ENCODE assay signal across 28 cellular contexts in the genomic region with DNA sequence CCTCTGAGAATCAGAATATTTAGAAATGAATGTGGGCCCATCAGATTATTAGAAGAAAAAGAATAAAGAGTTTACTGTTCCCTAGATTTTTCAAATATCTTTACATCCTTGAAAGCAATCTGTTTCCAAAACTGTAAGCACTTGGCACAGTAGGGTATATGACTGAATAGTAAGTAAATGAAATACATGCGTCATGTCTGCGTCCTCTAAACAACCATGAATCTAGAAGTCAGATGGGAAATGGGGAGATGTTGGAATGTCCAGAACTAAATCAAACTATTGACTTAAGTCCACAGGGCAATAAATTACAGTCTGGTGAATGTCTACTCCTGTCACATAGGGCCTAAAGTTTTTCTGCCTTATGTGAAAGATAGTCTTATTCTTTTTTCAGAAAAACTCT. TPM values are rescaled to one million over a fixed set of nuclear protein-coding genes. Genes with fewer than 3 reads are reported as not detected.
DNase-seq lines count a peak whose midpoint lies in the region; ATAC-seq, FAIRE-seq and TF ChIP-seq lines count a peak whose summit lies in the region.
"Had no signal": no experiment of that assay in that cellular context is flagged by ENCODE, and none has a peak within 500 bp of the region (broad histone marks: within the 10 kb centered on the region; RNA-seq: fewer than 3 reads in every experiment).

No MANE protein-coding gene starts in this region.

- H3K4me1 ChIP-seq in HepG2 (ENCODE audit: insufficient read depth, low read length) = peaks cover 39% of the 10 kb centered on the region
- H3K4me1 ChIP-seq: BE2C had no signal

- H3K4me2 ChIP-seq in HepG2 (ENCODE audit: low read depth, low read length) = no peak overlapping the region

- H3K4me3 Mint-ChIP-seq in mesothelial cell of epicardium = no peak overlapping the region
- H3K4me3 Mint-ChIP-seq in activated CD4-positive, alpha-beta T cell treated with anti-CD3 and anti-CD28 coated beads, Interleukin-2, amount 10 ng/mL, durations not matched to agents 24 days and 14 days = no peak overlapping the region
- H3K4me3 Mint-ChIP-seq: CD4-positive, CD25-positive, alpha-beta regulatory T cell; CD8-positive, alpha-beta memory T cell; HFFc6; IgD-negative memory B cell had no signal

- no peaks in the 10 kb centered on the region for H3K36me3 Mint-ChIP-seq in mesothelial cell of epicardium
- H3K36me3 Mint-ChIP-seq in activated CD4-positive, alpha-beta T cell treated with anti-CD3 and anti-CD28 coated beads, Interleukin-2, amount 10 ng/mL, durations not matched to agents 24 days and 14 days (ENCODE audit: low read depth) = no peaks in the 10 kb centered on the region
- H3K36me3 Mint-ChIP-seq: CD4-positive, CD25-positive, alpha-beta regulatory T cell; CD8-positive, alpha-beta memory T cell had no signal

- no peaks in the 10 kb centered on the region for H3K27me3 Mint-ChIP-seq in mesothelial cell of epicardium (ENCODE audit: low read depth)
- H3K27me3 Mint-ChIP-seq in activated CD4-positive, alpha-beta T cell treated with anti-CD3 and anti-CD28 coated beads, Interleukin-2, amount 10 ng/mL, durations not matched to agents 24 days and 14 days = no peaks in the 10 kb centered on the region
- H3K27me3 Mint-ChIP-seq: IgD-negative memory B cell had no signal

- no peak overlapping the region for H3K9ac ChIP-seq in HepG2 (ENCODE audit: insufficient read depth, low read depth, low read length)
- H3K9ac ChIP-seq: GM23248 had no signal

- WGBS in HepG2 (ENCODE audit: low lambda C conversion rate) = 98% methylated on average over 2 of the region's 2 CpGs

- TF ChIP-seq EP300 in HepG2 (IDR thresholded peaks at IDR 0.05; ENCODE audit: low read depth in 2 of 2, low read length in 2 of 2) (no peak), HepG2 (CRISPR knock-in tag; IDR thresholded peaks at IDR 0.05; ENCODE audit: borderline replicate concordance) (no peak)

- no peak for TF ChIP-seq RAD21 in HepG2 (CRISPR knock-in tag; IDR thresholded peaks at IDR 0.05)

- H3K27ac Mint-ChIP-seq in mesothelial cell of epicardium = peak overlapping the region; percentile 13
- H3K27ac Mint-ChIP-seq in activated CD4-positive, alpha-beta T cell treated with anti-CD3 and anti-CD28 coated beads, Interleukin-2, amount 10 ng/mL, durations not matched to agents 24 days and 14 days = no peak overlapping the region
- H3K27ac Mint-ChIP-seq: CD4-positive, CD25-positive, alpha-beta regulatory T cell; CD8-positive, alpha-beta memory T cell; HFFc6; IgD-negative memory B cell had no signal

- BruUV-seq in HepG2 (replicated peaks; lab: Mats Ljungman, UMichigan) = no TSS peak

- no peaks in the 10 kb centered on the region; a peak in 1 of 5 replicates for H3K27me3 ChIP-seq in HepG2 (ENCODE audit: control insufficient read depth in 1 of 2, insufficient read depth in 2 of 2, low read length in 2 of 2)
- H3K27me3 ChIP-seq: BE2C had no signal

- H3K9me3 Mint-ChIP-seq in mesothelial cell of epicardium = no peaks in the 10 kb centered on the region
- no peaks in the 10 kb centered on the region for H3K9me3 Mint-ChIP-seq in activated CD4-positive, alpha-beta T cell treated with anti-CD3 and anti-CD28 coated beads, Interleukin-2, amount 10 ng/mL, durations not matched to agents 24 days and 14 days
- H3K9me3 Mint-ChIP-seq: CD4-positive, CD25-positive, alpha-beta regulatory T cell; CD8-positive, alpha-beta memory T cell; HFFc6; IgD-negative memory B cell had no signal

- POLR2A ChIA-PET in HepG2 (lab: Yijun Ruan, JAX) = no interaction called here

- ATAC-seq in GM21423 (IDR thresholded peaks at IDR 0.05; ENCODE audit: unreplicated experiment) = no peak
- no peak for ATAC-seq in HepG2
- ATAC-seq: GM12878, HCT116 had no signal

- H3K36me3 ChIP-seq in HepG2 (replicated peaks in 1 of 2; ENCODE audit: control insufficient read depth in 1 of 2, insufficient read depth in 2 of 2, low read length in 2 of 2) = no peaks in the 10 kb centered on the region
- H3K36me3 ChIP-seq: BE2C had no signal

- FAIRE-seq in HepG2 (lab: Jason Lieb, UNC) = no peak
- FAIRE-seq: A204.1, GM12878, H54 had no signal

- peaks cover 55% of the 10 kb centered on the region for H3K4me1 Mint-ChIP-seq in mesothelial cell of epicardium
- no peaks in the 10 kb centered on the region for H3K4me1 Mint-ChIP-seq in activated CD4-positive, alpha-beta T cell treated with anti-CD3 and anti-CD28 coated beads, Interleukin-2, amount 10 ng/mL, durations not matched to agents 24 days and 14 days
- H3K4me1 Mint-ChIP-seq: CD4-positive, CD25-positive, alpha-beta regulatory T cell; CD8-positive, alpha-beta memory T cell; IgD-negative memory B cell had no signal

- H4K20me1 ChIP-seq in HepG2 (ENCODE audit: insufficient read depth, low read length) = no peaks in the 10 kb centered on the region

- TF ChIP-seq CTCF in fibroblast of pulmonary artery (IDR thresholded peaks at IDR 0.05; ENCODE audit: low read length, missing control alignments) = no peak
- TF ChIP-seq CTCF in mesothelial cell of epicardium (IDR thresholded peaks at IDR 0.05; ENCODE audit: unreplicated experiment) = no peak
- no peak for TF ChIP-seq CTCF in HepG2 (CRISPR knock-in tag; IDR thresholded peaks at IDR 0.05)

- H3K4me3 ChIP-seq in fibroblast of pulmonary artery (replicated peaks; ENCODE audit: low read depth, low read length) = no peak overlapping the region
- H3K4me3 ChIP-seq in HepG2 (replicated peaks in 1 of 3; ENCODE audit: insufficient read depth in 1 of 3, low read depth in 2 of 3, low read length in 3 of 3) = no peak overlapping the region
- H3K4me3 ChIP-seq: GM12878, GM23248 had no signal

- H3K9me3 ChIP-seq in HepG2 (ENCODE audit: low read length) = no peaks in the 10 kb centered on the region
- H3K9me3 ChIP-seq: BE2C had no signal

- no peak for TF ChIP-seq POLR2A in HepG2 (IDR thresholded peaks at IDR 0.05; ENCODE audit: insufficient read depth in 1 of 2, low read depth in 2 of 2, low read length in 2 of 2)

- intact Hi-C loops in HepG2 (cut with micrococcal nuclease; ENCODE audit: unreplicated experiment) = no loop called here
- intact Hi-C loops in activated CD4-positive, alpha-beta T cell treated with anti-CD3 and anti-CD28 coated beads, Interleukin-2, amount 10 ng/mL, durations not matched to agents 24 days and 14 days (cut with micrococcal nuclease) = no loop called here

- CTCF ChIA-PET in HepG2 (lab: Yijun Ruan, JAX; ENCODE audit: low intra/inter-chr PET ratio, low total read pairs) = no interaction called here

- DNase-seq in SK-MEL-5 (ENCODE audit: low read depth, low spot score) (peak; percentile 67), fibroblast of pulmonary artery (ENCODE audit: low read depth) (peak; percentile 3), mesothelial cell of epicardium (ENCODE audit: low spot score in 2 of 2, unreplicated experiment in 2 of 2) (no peak), NCI-H2196 treated with DMSO at 0.1 percent for 48 hours (lab: John Stamatoyannopoulos, UW; ENCODE audit: unreplicated experiment) (no peak), HepG2 (ENCODE audit: low spot score) (no peak)
- no peak for DNase-seq in activated CD4-positive, alpha-beta T cell treated with anti-CD3 and anti-CD28 coated beads, Interleukin-2, amount 10 ng/mL, durations not matched to agents 24 days and 14 days
- DNase-seq: ACHN; BE2C; C1 segment of cervical spinal cord; CD4-positive, CD25-positive, alpha-beta regulatory T cell; CD8-positive, alpha-beta memory T cell; COR-L47; DMS 273 treated with DMSO at 0.1 percent for 48 hours; DMS53; DND-41; EL; GM23248; HFFc6; KG1 had no signal

- no peak overlapping the region for H2AFZ ChIP-seq in HepG2 (ENCODE audit: low read length)
- H2AFZ ChIP-seq: GM23248 had no signal

- no peak overlapping the region for H3K27ac ChIP-seq in HepG2 (ENCODE audit: extremely low read length, insufficient read depth, low read length)
- H3K27ac ChIP-seq: GM23248, HL-60 had no signal

- no peaks in the 10 kb centered on the region for H3K79me2 ChIP-seq in HepG2 (ENCODE audit: insufficient read depth, low read length)

- in situ Hi-C loops in SK-MEL-5 (cut with HindIII; ENCODE audit: low pct_unique_long_range_greater_than_20kb, low sequenced_read_pairs) = no loop called here
- in situ Hi-C loops in HepG2 (cut with HindIII; ENCODE audit: extremely low pct_ligation_motif_present, low pct_unique_long_range_greater_than_20kb) = no loop called here

RNA-seq across cellular contexts. Expression of a gene that starts 26.2 kb away (rescaled TPM):
- total RNA-seq in SK-MEL-5 (2014; rRNA removed; shearing (Covaris generic)) = 0.40 and 0.43 TPM in 2 replicates
- polyA plus RNA-seq in SK-MEL-5 (2015; cell fraction: cytosol; rRNA removed) = 0.24 and 0.29 TPM in 2 replicates
- polyA plus RNA-seq in SK-MEL-5 (2015; cell fraction: nucleus; rRNA removed) = 1.7 and 7.6 TPM in 2 replicates
- total RNA-seq in mesothelial cell of epicardium (2.4 to 2.7 TPM (median 2.6 TPM) in 3 replicates), HepG2 (2016; rRNA removed; fragmentation: Illumina TruSeq; extraction: Trizol) (1.1 and 1.4 TPM in 2 replicates)
- total RNA-seq in HepG2 (2016; cell fraction: cytosol; rRNA removed; fragmentation: Illumina TruSeq; extraction: Trizol; ENCODE audit: low read depth) = 0.62 and 1.3 TPM in 2 replicates
- total RNA-seq in HepG2 (2016; cell fraction: insoluble cytoplasmic fraction; rRNA removed; fragmentation: Illumina TruSeq; extraction: Trizol) = 0.80 and 1.2 TPM in 2 replicates
- total RNA-seq in HepG2 (2016; cell fraction: membrane; rRNA removed; fragmentation: Illumina TruSeq; extraction: Trizol) = 0.83 and 1.00 TPM in 2 replicates
- total RNA-seq in HepG2 (2016; cell fraction: nucleus; rRNA removed; fragmentation: Illumina TruSeq; extraction: Trizol) = 1.2 and 2.1 TPM in 2 replicates
- 0.37 and 0.54 TPM in 2 replicates for polyA plus RNA-seq in HepG2 (2011; rRNA removed)
- polyA plus RNA-seq in HepG2 (2011; cell fraction: cytosol; rRNA removed) = 0.15 and 0.39 TPM in 2 replicates
- polyA plus RNA-seq in HepG2 (2011; cell fraction: nucleus; rRNA removed) = 0.66 and 1.9 TPM in 2 replicates
- polyA plus RNA-seq in HepG2 (2012) = 0.44 and 0.87 TPM in 2 replicates
- 0.14 and 0.18 TPM in 2 replicates for polyA plus RNA-seq in HepG2 (2016; cell fraction: cytosol; fragmentation: Illumina TruSeq; extraction: Trizol; ENCODE audit: low read depth)
- 0.46 and 0.47 TPM in 2 replicates for polyA plus RNA-seq in HepG2 (2016; cell fraction: insoluble cytoplasmic fraction; fragmentation: Illumina TruSeq; extraction: Trizol; ENCODE audit: low read depth)
- 0.57 and 0.65 TPM in 2 replicates for polyA plus RNA-seq in HepG2 (2016; cell fraction: membrane; fragmentation: Illumina TruSeq; extraction: Trizol; ENCODE audit: low read depth)
- polyA plus RNA-seq in HepG2 (2016; cell fraction: nucleus; fragmentation: Illumina TruSeq; extraction: Trizol; ENCODE audit: insufficient read depth, low read depth) = 1.2 and 2.8 TPM in 2 replicates
- polyA minus RNA-seq in HepG2 (2011; rRNA and poly(A)+ RNA removed; ENCODE audit: low replicate concordance) = 0.26 TPM in 1 of 2 replicates, not detected in the other
- polyA minus RNA-seq in HepG2 (2011; cell fraction: cytosol; rRNA and poly(A)+ RNA removed) = not detected in 2 replicates
- polyA minus RNA-seq in HepG2 (2011; cell fraction: nucleus; rRNA and poly(A)+ RNA removed) = 1.2 and 1.5 TPM in 2 replicates
- not detected in 2 replicates for total RNA-seq in activated CD4-positive, alpha-beta T cell treated with anti-CD3 and anti-CD28 coated beads, Interleukin-2, amount 10 ng/mL, durations not matched to agents 24 days and 14 days
- total RNA-seq: CD4-positive, CD25-positive, alpha-beta regulatory T cell; G401; HFFc6; HT1080 had no signal
- polyA plus RNA-seq: CD4-positive, CD25-positive, alpha-beta regulatory T cell; CD8-positive, alpha-beta memory T cell; GM12878; GM23248; IgD-negative memory B cell had no signal

RNA-seq across cellular contexts. Expression of a gene that starts 50.2 kb away (rescaled TPM):
- 51.2 and 59.0 TPM in 2 replicates for total RNA-seq in SK-MEL-5 (2014; rRNA removed; shearing (Covaris generic))
- 27.4 and 36.6 TPM in 2 replicates for polyA plus RNA-seq in SK-MEL-5 (2015; cell fraction: cytosol; rRNA removed)
- polyA plus RNA-seq in SK-MEL-5 (2015; cell fraction: nucleus; rRNA removed) = 38.8 and 52.1 TPM in 2 replicates
- total RNA-seq in mesothelial cell of epicardium (22.9 to 24.4 TPM (median 23.9 TPM) in 3 replicates), HepG2 (2016; rRNA removed; fragmentation: Illumina TruSeq; extraction: Trizol) (39.1 and 51.0 TPM in 2 replicates)
- 7.8 and 8.9 TPM in 2 replicates for total RNA-seq in HepG2 (2016; cell fraction: cytosol; rRNA removed; fragmentation: Illumina TruSeq; extraction: Trizol; ENCODE audit: low read depth)
- total RNA-seq in HepG2 (2016; cell fraction: insoluble cytoplasmic fraction; rRNA removed; fragmentation: Illumina TruSeq; extraction: Trizol) = 38.6 and 49.9 TPM in 2 replicates
- total RNA-seq in HepG2 (2016; cell fraction: membrane; rRNA removed; fragmentation: Illumina TruSeq; extraction: Trizol) = 18.7 and 20.4 TPM in 2 replicates
- 31.8 and 32.5 TPM in 2 replicates for total RNA-seq in HepG2 (2016; cell fraction: nucleus; rRNA removed; fragmentation: Illumina TruSeq; extraction: Trizol)
- 12.7 and 14.7 TPM in 2 replicates for polyA plus RNA-seq in HepG2 (2011; rRNA removed)
- polyA plus RNA-seq in HepG2 (2011; cell fraction: cytosol; rRNA removed) = 8.2 and 9.1 TPM in 2 replicates
- polyA plus RNA-seq in HepG2 (2011; cell fraction: nucleus; rRNA removed) = 5.8 and 9.0 TPM in 2 replicates
- polyA plus RNA-seq in HepG2 (2012) = 16.0 and 16.1 TPM in 2 replicates
- polyA plus RNA-seq in HepG2 (2016; cell fraction: cytosol; fragmentation: Illumina TruSeq; extraction: Trizol; ENCODE audit: low read depth) = 4.6 and 7.2 TPM in 2 replicates
- polyA plus RNA-seq in HepG2 (2016; cell fraction: insoluble cytoplasmic fraction; fragmentation: Illumina TruSeq; extraction: Trizol; ENCODE audit: low read depth) = 45.0 and 45.2 TPM in 2 replicates
- polyA plus RNA-seq in HepG2 (2016; cell fraction: membrane; fragmentation: Illumina TruSeq; extraction: Trizol; ENCODE audit: low read depth) = 11.8 and 12.5 TPM in 2 replicates
- polyA plus RNA-seq in HepG2 (2016; cell fraction: nucleus; fragmentation: Illumina TruSeq; extraction: Trizol; ENCODE audit: insufficient read depth, low read depth) = 25.0 and 26.1 TPM in 2 replicates
- polyA minus RNA-seq in HepG2 (2011; rRNA and poly(A)+ RNA removed; ENCODE audit: low replicate concordance) = 26.5 and 78.8 TPM in 2 replicates
- polyA minus RNA-seq in HepG2 (2011; cell fraction: cytosol; rRNA and poly(A)+ RNA removed) = 10.0 and 10.5 TPM in 2 replicates
- polyA minus RNA-seq in HepG2 (2011; cell fraction: nucleus; rRNA and poly(A)+ RNA removed) = 39.3 and 40.9 TPM in 2 replicates
- 46.4 and 48.9 TPM in 2 replicates for total RNA-seq in activated CD4-positive, alpha-beta T cell treated with anti-CD3 and anti-CD28 coated beads, Interleukin-2, amount 10 ng/mL, durations not matched to agents 24 days and 14 days

RNA-seq across cellular contexts. Expression of a gene that starts 50.4 kb away (rescaled TPM):
- 157 and 165 TPM in 2 replicates for total RNA-seq in SK-MEL-5 (2014; rRNA removed; shearing (Covaris generic))
- 72.7 and 79.5 TPM in 2 replicates for polyA plus RNA-seq in SK-MEL-5 (2015; cell fraction: cytosol; rRNA removed)
- polyA plus RNA-seq in SK-MEL-5 (2015; cell fraction: nucleus; rRNA removed) = 79.7 and 81.3 TPM in 2 replicates
- 29.5 to 33.2 TPM (median 31.7 TPM) in 3 replicates for total RNA-seq in mesothelial cell of epicardium
- total RNA-seq in HepG2 (2016; rRNA removed; fragmentation: Illumina TruSeq; extraction: Trizol) = 78.4 and 114 TPM in 2 replicates
- 37.2 and 44.7 TPM in 2 replicates for total RNA-seq in HepG2 (2016; cell fraction: cytosol; rRNA removed; fragmentation: Illumina TruSeq; extraction: Trizol; ENCODE audit: low read depth)
- total RNA-seq in HepG2 (2016; cell fraction: insoluble cytoplasmic fraction; rRNA removed; fragmentation: Illumina TruSeq; extraction: Trizol) = 77.5 and 119 TPM in 2 replicates
- total RNA-seq in HepG2 (2016; cell fraction: membrane; rRNA removed; fragmentation: Illumina TruSeq; extraction: Trizol) = 39.2 and 47.0 TPM in 2 replicates
- 40.6 and 42.7 TPM in 2 replicates for total RNA-seq in HepG2 (2016; cell fraction: nucleus; rRNA removed; fragmentation: Illumina TruSeq; extraction: Trizol)
- polyA plus RNA-seq in HepG2 (2011; rRNA removed) = 16.4 and 23.6 TPM in 2 replicates
- polyA plus RNA-seq in HepG2 (2011; cell fraction: cytosol; rRNA removed) = 8.1 and 14.1 TPM in 2 replicates
- polyA plus RNA-seq in HepG2 (2011; cell fraction: nucleus; rRNA removed) = 5.4 and 10.2 TPM in 2 replicates
- 18.8 and 26.8 TPM in 2 replicates for polyA plus RNA-seq in HepG2 (2012)
- 5.7 and 6.5 TPM in 2 replicates for polyA plus RNA-seq in HepG2 (2016; cell fraction: cytosol; fragmentation: Illumina TruSeq; extraction: Trizol; ENCODE audit: low read depth)
- 114 and 121 TPM in 2 replicates for polyA plus RNA-seq in HepG2 (2016; cell fraction: insoluble cytoplasmic fraction; fragmentation: Illumina TruSeq; extraction: Trizol; ENCODE audit: low read depth)
- 7.8 and 9.8 TPM in 2 replicates for polyA plus RNA-seq in HepG2 (2016; cell fraction: membrane; fragmentation: Illumina TruSeq; extraction: Trizol; ENCODE audit: low read depth)
- 73.3 and 78.2 TPM in 2 replicates for polyA plus RNA-seq in HepG2 (2016; cell fraction: nucleus; fragmentation: Illumina TruSeq; extraction: Trizol; ENCODE audit: insufficient read depth, low read depth)
- polyA minus RNA-seq in HepG2 (2011; rRNA and poly(A)+ RNA removed; ENCODE audit: low replicate concordance) = 2.7 and 18.5 TPM in 2 replicates
- 17.8 TPM in 2 replicates for polyA minus RNA-seq in HepG2 (2011; cell fraction: cytosol; rRNA and poly(A)+ RNA removed)
- 23.3 and 25.5 TPM in 2 replicates for polyA minus RNA-seq in HepG2 (2011; cell fraction: nucleus; rRNA and poly(A)+ RNA removed)
- total RNA-seq in activated CD4-positive, alpha-beta T cell treated with anti-CD3 and anti-CD28 coated beads, Interleukin-2, amount 10 ng/mL, durations not matched to agents 24 days and 14 days = 120 and 128 TPM in 2 replicates

Comparison
In these comparisons a context has a peak if more than half of its experiments do, and no peak if none do; other contexts are left out.
1. DNase-seq: peak in SK-MEL-5 (single experiment) and fibroblast of pulmonary artery (single experiment); none in mesothelial cell of epicardium (0 of 2), NCI-H2196 treated with DMSO at 0.1 percent for 48 hours (single experiment), HepG2 (single experiment) and activated CD4-positive, alpha-beta T cell treated with anti-CD3 and anti-CD28 coated beads, Interleukin-2, amount 10 ng/mL, durations not matched to agents 24 days and 14 days (single experiment).